22 cellular contexts compared by ENCODE assay signal in genomic region chr11:65745049-65745448, GRCh38. TPM values are rescaled to one million over a fixed set of nuclear protein-coding genes. Genes with fewer than 3 reads are reported as not detected.
DNase-seq lines count a peak whose midpoint lies in the region; ATAC-seq, FAIRE-seq and TF ChIP-seq lines count a peak whose summit lies in the region.
"Had no signal": no experiment of that assay in that cellular context is flagged by ENCODE, and none has a peak within 500 bp of the region (broad histone marks: within the 10 kb centered on the region; RNA-seq: fewer than 3 reads in every experiment).

No MANE protein-coding gene starts in this region.

- ATAC-seq in HepG2 (peak; percentile 83), GM18520 (IDR thresholded peaks at IDR 0.05; ENCODE audit: unreplicated experiment) (no peak)

- intact Hi-C loops in HepG2 (cut with micrococcal nuclease; ENCODE audit: unreplicated experiment) = no loop called here
- intact Hi-C loops in testis (cut with DNase I; ENCODE audit: low total_unique reads) = no loop called here

- TF ChIP-seq POLR2A in HepG2 (IDR thresholded peaks at IDR 0.05; ENCODE audit: insufficient read depth in 1 of 2, low read depth in 2 of 2, low read length in 2 of 2) (no peak), testis (IDR thresholded peaks at IDR 0.05) (no peak)

- no TSS peak for BruUV-seq in HepG2 (replicated peaks; lab: Mats Ljungman, UMichigan)

- in situ Hi-C loops in HepG2 (cut with HindIII; ENCODE audit: extremely low pct_ligation_motif_present, low pct_unique_long_range_greater_than_20kb) = no loop called here

- H3K4me3 ChIP-seq in HepG2 (replicated peaks in 1 of 3; ENCODE audit: insufficient read depth in 1 of 3, low read depth in 2 of 3, low read length in 3 of 3) (peak overlapping the region in 2 of 3 experiments; percentile 3 to 56; a peak in 3 of 6 replicates), testis (peak overlapping the region; percentile 32 to 39)
- H3K4me3 ChIP-seq: A549, GM12878 had no signal

- no peak for FAIRE-seq in HepG2 (lab: Jason Lieb, UNC)
- FAIRE-seq: A549, GM12878, GM19239 had no signal

- TF ChIP-seq EP300 in HepG2 (IDR thresholded peaks at IDR 0.05; ENCODE audit: low read depth in 2 of 2, low read length in 2 of 2) (no peak), HepG2 (CRISPR knock-in tag; IDR thresholded peaks at IDR 0.05; ENCODE audit: borderline replicate concordance) (no peak)

- H3K79me2 ChIP-seq in HepG2 (ENCODE audit: insufficient read depth, low read length) = no peaks in the 10 kb centered on the region

- 45% methylated on average over 4 of the region's 17 CpGs for WGBS in HepG2 (ENCODE audit: low lambda C conversion rate)
- 34 to 81% methylated on average over 6 to 11 of the region's 17 CpGs for WGBS in testis, 2 donors

- no peak for TF ChIP-seq RAD21 in HepG2 (CRISPR knock-in tag; IDR thresholded peaks at IDR 0.05)

- DNase-seq in DMS53 (lab: John Stamatoyannopoulos, UW) (peak; percentile 86), NCI-H526 treated with DMSO at 0.1 percent for 48 hours (lab: John Stamatoyannopoulos, UW) (peak; percentile 48), HepG2 (ENCODE audit: low spot score) (no peak), testis (no peak), HT-29 (ENCODE audit: low spot score) (no peak), NCI-H446 treated with DMSO at 0.1 percent for 48 hours (lab: John Stamatoyannopoulos, UW) (no peak)
- DNase-seq: C1 segment of cervical spinal cord; CD4-positive, alpha-beta memory T cell; DMS79; GDM1; KG1; NCI-H2081; NCI-H226; NCI-H524 treated with DMSO at 0.1 percent for 48 hours had no signal

- H4K20me1 ChIP-seq in HepG2 (ENCODE audit: insufficient read depth, low read length) = no peaks in the 10 kb centered on the region

- no peak for TF ChIP-seq CTCF in HepG2 (CRISPR knock-in tag; IDR thresholded peaks at IDR 0.05)
- no peak for TF ChIP-seq CTCF in testis (IDR thresholded peaks at IDR 0.05)

- H3K27me3 ChIP-seq in HepG2 (ENCODE audit: control insufficient read depth in 1 of 2, insufficient read depth in 2 of 2, low read length in 2 of 2) (no peaks in the 10 kb centered on the region; a peak in 1 of 5 replicates), testis (no peaks in the 10 kb centered on the region)

- peaks cover 8% of the 10 kb centered on the region for H3K4me1 ChIP-seq in HepG2 (ENCODE audit: insufficient read depth, low read length)
- H3K4me1 ChIP-seq in testis = no peaks in the 10 kb centered on the region
- H3K4me1 ChIP-seq: A549 had no signal

- CTCF ChIA-PET in HepG2 (lab: Yijun Ruan, JAX; ENCODE audit: low intra/inter-chr PET ratio, low total read pairs) = interaction anchor here (1.2 to 2.5 kb wide), 7 partner anchors 25 to 244 kb away, joined by 3 to 57 read pairs (median 9); partner anchors contain the start of genes AP5B1, FIBP and KAT5

- H3K9ac ChIP-seq in HepG2 (ENCODE audit: insufficient read depth, low read depth, low read length) = no peak overlapping the region

- H3K27ac ChIP-seq in HepG2 (ENCODE audit: extremely low read length, insufficient read depth, low read length) = no peak overlapping the region
- H3K27ac ChIP-seq in testis = no peak overlapping the region
- H3K27ac ChIP-seq: A549, RWPE1 had no signal

- POLR2A ChIA-PET in HepG2 (lab: Yijun Ruan, JAX) = interaction anchor here (1.0 to 2.5 kb wide), 10 partner anchors 20 to 145 kb away, joined by 3 to 15 read pairs (median 7); partner anchors contain the start of genes AP5B1, CCDC85B, KAT5 and MUS81

- H3K36me3 ChIP-seq in HepG2 (replicated peaks in 1 of 2; ENCODE audit: control insufficient read depth in 1 of 2, insufficient read depth in 2 of 2, low read length in 2 of 2) (no peaks in the 10 kb centered on the region), testis (ENCODE audit: low read depth, missing control alignments) (no peaks in the 10 kb centered on the region)

- H2AFZ ChIP-seq in HepG2 (ENCODE audit: low read length) = peak overlapping the region; percentile 70

- no peaks in the 10 kb centered on the region for H3K9me3 ChIP-seq in HepG2 (ENCODE audit: low read length)
- H3K9me3 ChIP-seq in testis = no peaks in the 10 kb centered on the region

- peak overlapping the region; percentile 77 for H3K4me2 ChIP-seq in HepG2 (ENCODE audit: low read depth, low read length)

RNA-seq across cellular contexts. Expression of gene RNASEH2C, which starts 24.5 kb away (rescaled TPM):
- 50.9 and 65.1 TPM in 2 replicates for total RNA-seq in HepG2 (2016; rRNA removed; fragmentation: Illumina TruSeq; extraction: Trizol)
- 57.6 and 60.3 TPM in 2 replicates for total RNA-seq in HepG2 (2016; cell fraction: cytosol; rRNA removed; fragmentation: Illumina TruSeq; extraction: Trizol; ENCODE audit: low read depth)
- 55.2 and 76.7 TPM in 2 replicates for total RNA-seq in HepG2 (2016; cell fraction: insoluble cytoplasmic fraction; rRNA removed; fragmentation: Illumina TruSeq; extraction: Trizol)
- total RNA-seq in HepG2 (2016; cell fraction: membrane; rRNA removed; fragmentation: Illumina TruSeq; extraction: Trizol) = 36.0 and 40.9 TPM in 2 replicates
- total RNA-seq in HepG2 (2016; cell fraction: nucleus; rRNA removed; fragmentation: Illumina TruSeq; extraction: Trizol) = 18.2 and 19.2 TPM in 2 replicates
- 24.6 and 27.4 TPM in 2 replicates for polyA plus RNA-seq in HepG2 (2011; rRNA removed)
- 34.9 and 55.1 TPM in 2 replicates for polyA plus RNA-seq in HepG2 (2011; cell fraction: cytosol; rRNA removed)
- 41.5 and 44.0 TPM in 2 replicates for polyA plus RNA-seq in HepG2 (2011; cell fraction: nucleus; rRNA removed)
- 16.9 and 19.3 TPM in 2 replicates for polyA plus RNA-seq in HepG2 (2012)
- polyA plus RNA-seq in HepG2 (2016; cell fraction: cytosol; fragmentation: Illumina TruSeq; extraction: Trizol; ENCODE audit: low read depth) = 53.8 and 60.7 TPM in 2 replicates
- polyA plus RNA-seq in HepG2 (2016; cell fraction: insoluble cytoplasmic fraction; fragmentation: Illumina TruSeq; extraction: Trizol; ENCODE audit: low read depth) = 53.3 and 62.7 TPM in 2 replicates
- polyA plus RNA-seq in HepG2 (2016; cell fraction: membrane; fragmentation: Illumina TruSeq; extraction: Trizol; ENCODE audit: low read depth) = 27.7 and 34.7 TPM in 2 replicates
- 35.1 and 36.6 TPM in 2 replicates for polyA plus RNA-seq in HepG2 (2016; cell fraction: nucleus; fragmentation: Illumina TruSeq; extraction: Trizol; ENCODE audit: insufficient read depth, low read depth)
- polyA minus RNA-seq in HepG2 (2011; rRNA and poly(A)+ RNA removed; ENCODE audit: low replicate concordance) = 9.1 and 31.0 TPM in 2 replicates
- polyA minus RNA-seq in HepG2 (2011; cell fraction: cytosol; rRNA and poly(A)+ RNA removed) = 11.3 and 11.4 TPM in 2 replicates
- 12.7 and 15.0 TPM in 2 replicates for polyA minus RNA-seq in HepG2 (2011; cell fraction: nucleus; rRNA and poly(A)+ RNA removed)
- 10 to 100 TPM; 70.9 to 71.1 TPM for total RNA-seq in testis
- polyA plus RNA-seq in testis (ENCODE audit: insufficient read depth, low read depth, low replicate concordance) = 29.1 TPM
- 47.3 and 71.2 TPM in 2 replicates for total RNA-seq in HT-29 (2014; rRNA removed; shearing (Covaris generic))

RNA-seq across cellular contexts. Expression of gene KAT5, which starts 33.0 kb away (rescaled TPM):
- total RNA-seq in HepG2 (2016; rRNA removed; fragmentation: Illumina TruSeq; extraction: Trizol) (45.4 and 48.3 TPM in 2 replicates), testis (100 to 1,000 TPM; 101 to 121 TPM)
- total RNA-seq in HepG2 (2016; cell fraction: cytosol; rRNA removed; fragmentation: Illumina TruSeq; extraction: Trizol; ENCODE audit: low read depth) = 8.5 and 8.6 TPM in 2 replicates
- total RNA-seq in HepG2 (2016; cell fraction: insoluble cytoplasmic fraction; rRNA removed; fragmentation: Illumina TruSeq; extraction: Trizol) = 45.1 and 48.4 TPM in 2 replicates
- 17.0 and 19.2 TPM in 2 replicates for total RNA-seq in HepG2 (2016; cell fraction: membrane; rRNA removed; fragmentation: Illumina TruSeq; extraction: Trizol)
- total RNA-seq in HepG2 (2016; cell fraction: nucleus; rRNA removed; fragmentation: Illumina TruSeq; extraction: Trizol) = 28.1 and 30.8 TPM in 2 replicates
- polyA plus RNA-seq in HepG2 (2011; rRNA removed) (34.4 and 35.2 TPM in 2 replicates), testis (ENCODE audit: insufficient read depth, low read depth, low replicate concordance) (154 TPM)
- 21.9 and 28.4 TPM in 2 replicates for polyA plus RNA-seq in HepG2 (2011; cell fraction: cytosol; rRNA removed)
- 53.3 and 53.6 TPM in 2 replicates for polyA plus RNA-seq in HepG2 (2011; cell fraction: nucleus; rRNA removed)
- 19.9 and 22.4 TPM in 2 replicates for polyA plus RNA-seq in HepG2 (2012)
- polyA plus RNA-seq in HepG2 (2016; cell fraction: cytosol; fragmentation: Illumina TruSeq; extraction: Trizol; ENCODE audit: low read depth) = 5.2 and 5.8 TPM in 2 replicates
- 41.7 and 50.6 TPM in 2 replicates for polyA plus RNA-seq in HepG2 (2016; cell fraction: insoluble cytoplasmic fraction; fragmentation: Illumina TruSeq; extraction: Trizol; ENCODE audit: low read depth)
- polyA plus RNA-seq in HepG2 (2016; cell fraction: membrane; fragmentation: Illumina TruSeq; extraction: Trizol; ENCODE audit: low read depth) = 9.1 and 12.0 TPM in 2 replicates
- polyA plus RNA-seq in HepG2 (2016; cell fraction: nucleus; fragmentation: Illumina TruSeq; extraction: Trizol; ENCODE audit: insufficient read depth, low read depth) = 60.8 and 65.4 TPM in 2 replicates
- 78.3 and 126 TPM in 2 replicates for polyA minus RNA-seq in HepG2 (2011; rRNA and poly(A)+ RNA removed; ENCODE audit: low replicate concordance)
- polyA minus RNA-seq in HepG2 (2011; cell fraction: cytosol; rRNA and poly(A)+ RNA removed) = 15.4 and 16.3 TPM in 2 replicates
- polyA minus RNA-seq in HepG2 (2011; cell fraction: nucleus; rRNA and poly(A)+ RNA removed) = 39.5 and 44.1 TPM in 2 replicates
- total RNA-seq in HT-29 (2014; rRNA removed; shearing (Covaris generic)) = 106 and 112 TPM in 2 replicates

RNA-seq across cellular contexts. Expression of gene AP5B1, which starts 35.7 kb away (rescaled TPM):
- 3.8 and 4.4 TPM in 2 replicates for total RNA-seq in HepG2 (2016; rRNA removed; fragmentation: Illumina TruSeq; extraction: Trizol)
- total RNA-seq in HepG2 (2016; cell fraction: cytosol; rRNA removed; fragmentation: Illumina TruSeq; extraction: Trizol; ENCODE audit: low read depth) = 0.44 and 0.61 TPM in 2 replicates
- 2.9 and 4.5 TPM in 2 replicates for total RNA-seq in HepG2 (2016; cell fraction: insoluble cytoplasmic fraction; rRNA removed; fragmentation: Illumina TruSeq; extraction: Trizol)
- total RNA-seq in HepG2 (2016; cell fraction: membrane; rRNA removed; fragmentation: Illumina TruSeq; extraction: Trizol) = 2.0 and 2.1 TPM in 2 replicates
- 2.9 and 3.7 TPM in 2 replicates for total RNA-seq in HepG2 (2016; cell fraction: nucleus; rRNA removed; fragmentation: Illumina TruSeq; extraction: Trizol)
- polyA plus RNA-seq in HepG2 (2011; rRNA removed) = 1.7 and 2.8 TPM in 2 replicates
- polyA plus RNA-seq in HepG2 (2011; cell fraction: cytosol; rRNA removed) = 1.6 and 2.5 TPM in 2 replicates
- polyA plus RNA-seq in HepG2 (2011; cell fraction: nucleus; rRNA removed) = 6.0 and 6.2 TPM in 2 replicates
- 1.2 and 2.4 TPM in 2 replicates for polyA plus RNA-seq in HepG2 (2012)
- 0.25 and 0.27 TPM in 2 replicates for polyA plus RNA-seq in HepG2 (2016; cell fraction: cytosol; fragmentation: Illumina TruSeq; extraction: Trizol; ENCODE audit: low read depth)
- 2.6 and 2.7 TPM in 2 replicates for polyA plus RNA-seq in HepG2 (2016; cell fraction: insoluble cytoplasmic fraction; fragmentation: Illumina TruSeq; extraction: Trizol; ENCODE audit: low read depth)
- polyA plus RNA-seq in HepG2 (2016; cell fraction: membrane; fragmentation: Illumina TruSeq; extraction: Trizol; ENCODE audit: low read depth) = 0.78 and 0.94 TPM in 2 replicates
- 4.3 and 4.6 TPM in 2 replicates for polyA plus RNA-seq in HepG2 (2016; cell fraction: nucleus; fragmentation: Illumina TruSeq; extraction: Trizol; ENCODE audit: insufficient read depth, low read depth)
- 9.8 and 22.8 TPM in 2 replicates for polyA minus RNA-seq in HepG2 (2011; rRNA and poly(A)+ RNA removed; ENCODE audit: low replicate concordance)
- 3.4 and 4.2 TPM in 2 replicates for polyA minus RNA-seq in HepG2 (2011; cell fraction: cytosol; rRNA and poly(A)+ RNA removed)
- polyA minus RNA-seq in HepG2 (2011; cell fraction: nucleus; rRNA and poly(A)+ RNA removed) = 4.9 and 5.1 TPM in 2 replicates
- total RNA-seq in testis = 10 to 100 TPM; 13.5 to 14.8 TPM
- 4.5 TPM for polyA plus RNA-seq in testis (ENCODE audit: insufficient read depth, low read depth, low replicate concordance)
- 18.2 and 20.2 TPM in 2 replicates for total RNA-seq in HT-29 (2014; rRNA removed; shearing (Covaris generic))

RNA-seq across cellular contexts. Expression of gene OVOL1, which starts 41.8 kb away (rescaled TPM):
- total RNA-seq in HepG2 (2016; rRNA removed; fragmentation: Illumina TruSeq; extraction: Trizol) (not detected in 2 replicates), testis (10 to 100 TPM; 27.6 to 33.9 TPM)
- total RNA-seq in HepG2 (2016; cell fraction: cytosol; rRNA removed; fragmentation: Illumina TruSeq; extraction: Trizol; ENCODE audit: low read depth) = not detected in 2 replicates
- total RNA-seq in HepG2 (2016; cell fraction: insoluble cytoplasmic fraction; rRNA removed; fragmentation: Illumina TruSeq; extraction: Trizol) = not detected in 2 replicates
- total RNA-seq in HepG2 (2016; cell fraction: membrane; rRNA removed; fragmentation: Illumina TruSeq; extraction: Trizol) = not detected in 2 replicates
- total RNA-seq in HepG2 (2016; cell fraction: nucleus; rRNA removed; fragmentation: Illumina TruSeq; extraction: Trizol) = not detected in 2 replicates
- polyA plus RNA-seq in HepG2 (2011; rRNA removed) (0.01 and 0.04 TPM in 2 replicates), testis (ENCODE audit: insufficient read depth, low read depth, low replicate concordance) (72.4 TPM)
- not detected in 2 replicates for polyA plus RNA-seq in HepG2 (2011; cell fraction: cytosol; rRNA removed)
- polyA plus RNA-seq in HepG2 (2011; cell fraction: nucleus; rRNA removed) = 0.03 TPM in 1 of 2 replicates, not detected in the other
- polyA plus RNA-seq in HepG2 (2012) = not detected in 2 replicates
- polyA plus RNA-seq in HepG2 (2016; cell fraction: cytosol; fragmentation: Illumina TruSeq; extraction: Trizol; ENCODE audit: low read depth) = not detected in 2 replicates
- polyA plus RNA-seq in HepG2 (2016; cell fraction: insoluble cytoplasmic fraction; fragmentation: Illumina TruSeq; extraction: Trizol; ENCODE audit: low read depth) = not detected in 2 replicates
- not detected in 2 replicates for polyA plus RNA-seq in HepG2 (2016; cell fraction: membrane; fragmentation: Illumina TruSeq; extraction: Trizol; ENCODE audit: low read depth)
- polyA plus RNA-seq in HepG2 (2016; cell fraction: nucleus; fragmentation: Illumina TruSeq; extraction: Trizol; ENCODE audit: insufficient read depth, low read depth) = not detected in 2 replicates
- not detected in 2 replicates for polyA minus RNA-seq in HepG2 (2011; rRNA and poly(A)+ RNA removed; ENCODE audit: low replicate concordance)
- not detected in 2 replicates for polyA minus RNA-seq in HepG2 (2011; cell fraction: cytosol; rRNA and poly(A)+ RNA removed)
- polyA minus RNA-seq in HepG2 (2011; cell fraction: nucleus; rRNA and poly(A)+ RNA removed) = not detected in 2 replicates
- total RNA-seq in HT-29 (2014; rRNA removed; shearing (Covaris generic)) = 42.2 and 42.8 TPM in 2 replicates
- total RNA-seq: CD4-positive, alpha-beta memory T cell; HT1080; SK-MEL-5; T-helper 1 cell treated with Interleukin-12 subunit alpha and Interleukin-12 subunit beta and Interleukin-4 antibody, amounts not matched to agents 30 ng/mL and 1 ng/mL, for 36 hours had no signal
- polyA plus RNA-seq: A549; CD4-positive, alpha-beta memory T cell had no signal

Comparison
In these comparisons a context has a peak if more than half of its experiments do, and no peak if none do; other contexts are left out.
1. DNase-seq: peak in DMS53 (single experiment) and NCI-H526 treated with DMSO at 0.1 percent for 48 hours (single experiment); none in HepG2 (single experiment), testis (single experiment), HT-29 (single experiment) and NCI-H446 treated with DMSO at 0.1 percent for 48 hours (single experiment).